1 cellular context compared by ENCODE assay signal in genomic region chr3:141050576-141050912, GRCh38.
TF ChIP-seq lines count a peak whose summit lies in the region.

No MANE protein-coding gene starts in this region.

TF ChIP-seq in GM12878, 131 proteins besides CTCF, POLR2A, EP300 and RAD21 (continued from another document):
- TF ChIP-seq, protein P1, sequence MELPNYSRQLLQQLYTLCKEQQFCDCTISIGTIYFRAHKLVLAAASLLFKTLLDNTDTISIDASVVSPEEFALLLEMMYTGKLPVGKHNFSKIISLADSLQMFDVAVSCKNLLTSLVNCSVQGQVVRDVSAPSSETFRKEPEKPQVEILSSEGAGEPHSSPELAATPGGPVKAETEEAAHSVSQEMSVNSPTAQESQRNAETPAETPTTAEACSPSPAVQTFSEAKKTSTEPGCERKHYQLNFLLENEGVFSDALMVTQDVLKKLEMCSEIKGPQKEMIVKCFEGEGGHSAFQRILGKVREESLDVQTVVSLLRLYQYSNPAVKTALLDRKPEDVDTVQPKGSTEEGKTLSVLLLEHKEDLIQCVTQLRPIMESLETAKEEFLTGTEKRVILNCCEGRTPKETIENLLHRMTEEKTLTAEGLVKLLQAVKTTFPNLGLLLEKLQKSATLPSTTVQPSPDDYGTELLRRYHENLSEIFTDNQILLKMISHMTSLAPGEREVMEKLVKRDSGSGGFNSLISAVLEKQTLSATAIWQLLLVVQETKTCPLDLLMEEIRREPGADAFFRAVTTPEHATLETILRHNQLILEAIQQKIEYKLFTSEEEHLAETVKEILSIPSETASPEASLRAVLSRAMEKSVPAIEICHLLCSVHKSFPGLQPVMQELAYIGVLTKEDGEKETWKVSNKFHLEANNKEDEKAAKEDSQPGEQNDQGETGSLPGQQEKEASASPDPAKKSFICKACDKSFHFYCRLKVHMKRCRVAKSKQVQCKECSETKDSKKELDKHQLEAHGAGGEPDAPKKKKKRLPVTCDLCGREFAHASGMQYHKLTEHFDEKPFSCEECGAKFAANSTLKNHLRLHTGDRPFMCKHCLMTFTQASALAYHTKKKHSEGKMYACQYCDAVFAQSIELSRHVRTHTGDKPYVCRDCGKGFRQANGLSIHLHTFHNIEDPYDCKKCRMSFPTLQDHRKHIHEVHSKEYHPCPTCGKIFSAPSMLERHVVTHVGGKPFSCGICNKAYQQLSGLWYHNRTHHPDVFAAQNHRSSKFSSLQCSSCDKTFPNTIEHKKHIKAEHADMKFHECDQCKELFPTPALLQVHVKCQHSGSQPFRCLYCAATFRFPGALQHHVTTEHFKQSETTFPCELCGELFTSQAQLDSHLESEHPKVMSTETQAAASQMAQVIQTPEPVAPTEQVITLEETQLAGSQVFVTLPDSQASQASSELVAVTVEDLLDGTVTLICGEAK (IDR thresholded peaks at IDR 0.05; ENCODE audit: borderline replicate concordance), result no peak
- no peak for TF ChIP-seq POLR2AphosphoS2 (IDR thresholded peaks at IDR 0.05; ENCODE audit: low read depth, low read length)
- no peak for TF ChIP-seq SP1 (IDR thresholded peaks at IDR 0.05; ENCODE audit: low read depth, low read length)
- TF ChIP-seq IKZF2 (IDR thresholded peaks at IDR 0.05), result no peak
- TF ChIP-seq NFIC (IDR thresholded peaks at IDR 0.05; ENCODE audit: low read depth, low read length), result no peak
- no peak for TF ChIP-seq CEBPZ (IDR thresholded peaks at IDR 0.05; ENCODE audit: low read depth, low read length)
- TF ChIP-seq, protein P2, sequence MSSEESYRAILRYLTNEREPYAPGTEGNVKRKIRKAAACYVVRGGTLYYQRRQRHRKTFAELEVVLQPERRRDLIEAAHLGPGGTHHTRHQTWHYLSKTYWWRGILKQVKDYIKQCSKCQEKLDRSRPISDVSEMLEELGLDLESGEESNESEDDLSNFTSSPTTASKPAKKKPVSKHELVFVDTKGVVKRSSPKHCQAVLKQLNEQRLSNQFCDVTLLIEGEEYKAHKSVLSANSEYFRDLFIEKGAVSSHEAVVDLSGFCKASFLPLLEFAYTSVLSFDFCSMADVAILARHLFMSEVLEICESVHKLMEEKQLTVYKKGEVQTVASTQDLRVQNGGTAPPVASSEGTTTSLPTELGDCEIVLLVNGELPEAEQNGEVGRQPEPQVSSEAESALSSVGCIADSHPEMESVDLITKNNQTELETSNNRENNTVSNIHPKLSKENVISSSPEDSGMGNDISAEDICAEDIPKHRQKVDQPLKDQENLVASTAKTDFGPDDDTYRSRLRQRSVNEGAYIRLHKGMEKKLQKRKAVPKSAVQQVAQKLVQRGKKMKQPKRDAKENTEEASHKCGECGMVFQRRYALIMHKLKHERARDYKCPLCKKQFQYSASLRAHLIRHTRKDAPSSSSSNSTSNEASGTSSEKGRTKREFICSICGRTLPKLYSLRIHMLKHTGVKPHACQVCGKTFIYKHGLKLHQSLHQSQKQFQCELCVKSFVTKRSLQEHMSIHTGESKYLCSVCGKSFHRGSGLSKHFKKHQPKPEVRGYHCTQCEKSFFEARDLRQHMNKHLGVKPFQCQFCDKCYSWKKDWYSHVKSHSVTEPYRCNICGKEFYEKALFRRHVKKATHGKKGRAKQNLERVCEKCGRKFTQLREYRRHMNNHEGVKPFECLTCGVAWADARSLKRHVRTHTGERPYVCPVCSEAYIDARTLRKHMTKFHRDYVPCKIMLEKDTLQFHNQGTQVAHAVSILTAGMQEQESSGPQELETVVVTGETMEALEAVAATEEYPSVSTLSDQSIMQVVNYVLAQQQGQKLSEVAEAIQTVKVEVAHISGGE (CRISPR knock-in tag; IDR thresholded peaks at IDR 0.05), result no peak
- TF ChIP-seq DPF2 (IDR thresholded peaks at IDR 0.05), result no peak
- TF ChIP-seq SIN3A (IDR thresholded peaks at IDR 0.05; ENCODE audit: low read depth, low read length), result no peak
- no peak for TF ChIP-seq YY1 (IDR thresholded peaks at IDR 0.05; ENCODE audit: low read depth, low read length)
- TF ChIP-seq CUX1 (IDR thresholded peaks at IDR 0.05; ENCODE audit: insufficient replicate concordance, low read depth, low read length), result no peak
